Comparison of ENCODE assay signal across 18 cellular contexts in the genomic region with DNA sequence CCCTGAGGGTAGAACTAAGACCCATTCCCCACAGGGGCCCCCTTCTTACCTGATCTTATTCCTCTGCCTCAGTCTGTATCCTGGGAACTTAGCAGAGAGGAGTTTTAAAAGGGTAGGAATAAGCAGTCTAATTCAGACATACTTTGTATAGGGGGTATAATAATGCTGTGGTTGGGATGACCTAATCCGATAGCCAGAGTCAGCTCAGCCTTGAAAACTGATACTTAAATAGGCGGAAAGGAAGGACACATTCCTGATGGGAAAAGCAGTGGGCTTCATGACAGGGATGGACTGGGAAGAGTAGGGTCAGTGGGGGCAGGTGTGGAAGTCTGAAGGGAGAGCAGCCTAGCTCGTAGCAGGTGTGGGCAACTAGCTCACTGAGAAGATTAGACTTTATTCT. TPM values are rescaled to one million over a fixed set of nuclear protein-coding genes. Genes with fewer than 3 reads are reported as not detected.
DNase-seq lines count a peak whose midpoint lies in the region; ATAC-seq, FAIRE-seq and TF ChIP-seq lines count a peak whose summit lies in the region.
"Had no signal": no experiment of that assay in that cellular context is flagged by ENCODE, and none has a peak within 500 bp of the region (broad histone marks: within the 10 kb centered on the region; RNA-seq: fewer than 3 reads in every experiment).

No MANE protein-coding gene starts in this region.

- H3K9me1 ChIP-seq in endothelial cell of umbilical vein (replicated peaks; ENCODE audit: control insufficient read depth, extremely low read depth, insufficient read depth, low read length): no peaks in the 10 kb centered on the region

- no peak for ATAC-seq in gastrocnemius medialis

- H4K20me1 ChIP-seq in endothelial cell of umbilical vein (replicated peaks; ENCODE audit: control insufficient read depth, extremely low read depth, insufficient read depth, low read length): no peaks in the 10 kb centered on the region

- no peak overlapping the region for H2AFZ ChIP-seq in endothelial cell of umbilical vein (ENCODE audit: low read depth, low read length)
- H2AFZ ChIP-seq: PC-9 had no signal

- peak; percentile 47 for FAIRE-seq in endothelial cell of umbilical vein (lab: Jason Lieb, UNC)
- FAIRE-seq: D721Med had no signal

- TF ChIP-seq CTCF in endothelial cell of umbilical vein (IDR thresholded peaks at IDR 0.05; ENCODE audit: extremely low read depth in 1 of 2, insufficient read depth in 1 of 2, low read depth in 1 of 2, low read length in 2 of 2) (no peak), gastrocnemius medialis (IDR thresholded peaks at IDR 0.05 in 4 of 5, conservative IDR thresholded peaks at IDR 0.05 in 1 of 5) (no peak)

- H3K27me3 ChIP-seq in endothelial cell of umbilical vein (ENCODE audit: control insufficient read depth in 2 of 2, insufficient read depth in 2 of 2, low read length in 2 of 2): no peaks in the 10 kb centered on the region
- H3K27me3 ChIP-seq in gastrocnemius medialis: no peaks in the 10 kb centered on the region

- TF ChIP-seq POLR2A in endothelial cell of umbilical vein (IDR thresholded peaks at IDR 0.05; ENCODE audit: low read depth, low read length) (no peak), gastrocnemius medialis (IDR thresholded peaks at IDR 0.05) (no peak)

- CTCF ChIA-PET in endothelial cell of umbilical vein (lab: Charles Lee): interaction anchor here (1.0 to 7.5 kb wide), 22 partner anchors 8 to 653 kb away, joined by 3 to 233 read pairs (median 14); a partner anchor contains a TSS

- H3K36me3 ChIP-seq in endothelial cell of umbilical vein (ENCODE audit: control insufficient read depth in 2 of 2, extremely low read depth in 1 of 2, insufficient read depth in 2 of 2, low read length in 2 of 2) (peaks cover 15 to 26% of the 10 kb centered on the region in 2 experiments), gastrocnemius medialis (peaks cover 0 to 39% of the 10 kb centered on the region in 2 donors)

- no TSS peak for BruUV-seq in endothelial cell of umbilical vein (replicated peaks; lab: Mats Ljungman, UMichigan)

- POLR2A ChIA-PET in endothelial cell of umbilical vein (lab: Charles Lee): interaction anchor here (1.1 to 1.8 kb wide), 3 partner anchors 15 to 61 kb away, joined by 3 to 6 read pairs (median 3); no protein-coding TSS in a partner anchor

- in situ Hi-C loops in gastrocnemius medialis (cut with MboI; ENCODE audit: low sequenced_read_pairs in 4 of 4): loop anchor here (5.0 to 25.0 kb wide), 6 partner anchors 66 to 441 kb away; a partner anchor contains a TSS

- no peaks in the 10 kb centered on the region for H3K9me3 ChIP-seq in endothelial cell of umbilical vein (replicated peaks; ENCODE audit: control insufficient read depth, insufficient read depth, low read length)
- H3K9me3 ChIP-seq in gastrocnemius medialis: no peaks in the 10 kb centered on the region
- H3K9me3 ChIP-seq: prostate gland had no signal

- H3K4me1 ChIP-seq in endothelial cell of umbilical vein (ENCODE audit: control insufficient read depth, extremely low read depth, insufficient read depth, low read length) (peaks cover 6% of the 10 kb centered on the region), gastrocnemius medialis (peaks cover 40 to 78% of the 10 kb centered on the region in 2 donors)
- H3K4me1 ChIP-seq: prostate gland had no signal

- H3K27ac ChIP-seq in endothelial cell of umbilical vein (ENCODE audit: insufficient read depth, low read depth, low read length) (no peak overlapping the region), gastrocnemius medialis (peak overlapping the region; percentile 83 to 95 (median 90))
- H3K27ac ChIP-seq: PC-9 had no signal

- peaks cover 59% of the 10 kb centered on the region for H3K79me2 ChIP-seq in endothelial cell of umbilical vein (ENCODE audit: control insufficient read depth, insufficient read depth, low read length)

- TF ChIP-seq RAD21 in Ishikawa (IDR thresholded peaks at IDR 0.05; ENCODE audit: low read depth): 0 out of 2 replicates have a peak, but pooled peaks have one; percentile 2

- DNase-seq in A172 (ENCODE audit: low spot score) (peak; percentile 8), endothelial cell of umbilical vein (ENCODE audit: low read depth, low spot score) (no peak), gastrocnemius medialis (no peak), HT-29 (ENCODE audit: low spot score) (no peak), NCI-H524 (lab: John Stamatoyannopoulos, UW) (no peak)
- DNase-seq in activated effector memory CD4-positive, alpha-beta T cell treated with anti-CD3 and anti-CD28 coated beads, Interleukin-2, amount 50 U/mL, for 16 hours: no peak
- DNase-seq in activated CD4-positive, alpha-beta T cell treated with anti-CD3 and anti-CD28 coated beads for 1 hour: no peak
- DNase-seq: activated CD4-positive, CD25-positive, alpha-beta regulatory T cell; activated naive CD4-positive, alpha-beta T cell treated with Interleukin-2 at 50 U/mL for 16 hours; central memory CD4-positive, alpha-beta T cell; H9; NCI-H1436 treated with DMSO at 0.1 percent for 48 hours; PC-9; stimulated activated CD4-positive, alpha-beta T cell treated with anti-CD3 and anti-CD28 coated beads, Interleukin-1b, Interleukin-23, amount 100 ng/mL, for 48 hours; T-helper 1 cell had no signal

- no peak overlapping the region for H3K4me2 ChIP-seq in endothelial cell of umbilical vein (ENCODE audit: insufficient read depth, low read length)
- H3K4me2 ChIP-seq: PC-9 had no signal

- intact Hi-C loops in endothelial cell of umbilical vein (cut with micrococcal nuclease) (loop anchor here (2.0 kb wide), 1 partner anchor 34 kb away; no protein-coding TSS in a partner anchor), gastrocnemius medialis (cut with DNase I; ENCODE audit: low total_unique reads) (loop anchor here (2.0 to 10.0 kb wide), 2 partner anchors 268 to 436 kb away; no protein-coding TSS in a partner anchor)

- dilution Hi-C loops in endothelial cell of umbilical vein (cut with MboI; ENCODE audit: extremely low pct_ligation_motif_present, low sequenced_read_pairs): no loop called here

- TF ChIP-seq EP300 in Ishikawa (IDR thresholded peaks at IDR 0.05; ENCODE audit: borderline replicate concordance): no peak

- no peak overlapping the region for H3K4me3 ChIP-seq in endothelial cell of umbilical vein (replicated peaks in 1 of 3; ENCODE audit: insufficient read depth in 1 of 3, low read depth in 1 of 3, low read length in 3 of 3)
- no peak overlapping the region for H3K4me3 ChIP-seq in gastrocnemius medialis
- H3K4me3 ChIP-seq: PC-9, prostate gland had no signal

- H3K9ac ChIP-seq in endothelial cell of umbilical vein (replicated peaks; ENCODE audit: extremely low read depth, insufficient read depth, low read length): no peak overlapping the region

TF ChIP-seq in endothelial cell of umbilical vein, 7 proteins besides CTCF, POLR2A, EP300 and RAD21:
- no peak for TF ChIP-seq EZH2 (IDR thresholded peaks at IDR 0.05; ENCODE audit: borderline replicate concordance, low read depth, low read length, severe bottlenecking)
- TF ChIP-seq POLR2AphosphoS5 (IDR thresholded peaks at IDR 0.05; ENCODE audit: insufficient read depth, low read depth, low read length): no peak
- no peak for TF ChIP-seq GATA2 (IDR thresholded peaks at IDR 0.05; ENCODE audit: insufficient read depth, insufficient read length, low read depth, low read length)
- TF ChIP-seq MYC (IDR thresholded peaks at IDR 0.05; ENCODE audit: low read depth, low read length): no peak
- TF ChIP-seq, protein P1, sequence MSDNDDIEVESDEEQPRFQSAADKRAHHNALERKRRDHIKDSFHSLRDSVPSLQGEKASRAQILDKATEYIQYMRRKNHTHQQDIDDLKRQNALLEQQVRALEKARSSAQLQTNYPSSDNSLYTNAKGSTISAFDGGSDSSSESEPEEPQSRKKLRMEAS (IDR thresholded peaks at IDR 0.05; ENCODE audit: insufficient read depth, insufficient read length): no peak
- no peak for TF ChIP-seq FOS (IDR thresholded peaks at IDR 0.05; ENCODE audit: borderline replicate concordance, insufficient read depth, low read length)
- no peak for TF ChIP-seq JUN (IDR thresholded peaks at IDR 0.05; ENCODE audit: borderline replicate concordance, insufficient read depth, insufficient read length, low read depth)

RNA-seq across cellular contexts. Expression of a gene that starts 52.2 kb away (rescaled TPM):
- total RNA-seq in A172 (2014; rRNA removed; shearing (Covaris generic)): 11.3 and 15.1 TPM in 2 replicates
- total RNA-seq in endothelial cell of umbilical vein (22.5 and 25.3 TPM in 2 replicates), gastrocnemius medialis (100 to 1,000 TPM in 1 of 4 donors, 10 to 100 TPM in 3; 48.1 to 108 (median 65.4) TPM)
- 26.4 and 28.3 TPM in 2 replicates for polyA plus RNA-seq in endothelial cell of umbilical vein
- polyA plus RNA-seq in endothelial cell of umbilical vein (2011; cell fraction: cytosol; rRNA removed): 11.6 and 14.0 TPM in 2 replicates
- polyA plus RNA-seq in endothelial cell of umbilical vein (2011; cell fraction: nucleus; rRNA removed): 62.3 and 67.8 TPM in 2 replicates
- 17.7 and 24.7 TPM in 2 replicates for polyA plus RNA-seq in endothelial cell of umbilical vein (2012)
- polyA minus RNA-seq in endothelial cell of umbilical vein: 15.6 and 21.2 TPM in 2 replicates
- polyA minus RNA-seq in endothelial cell of umbilical vein (2011; cell fraction: cytosol; rRNA and poly(A)+ RNA removed): 12.4 TPM
- 12.0 and 14.4 TPM in 2 replicates for polyA minus RNA-seq in endothelial cell of umbilical vein (2011; cell fraction: nucleus; rRNA and poly(A)+ RNA removed)
- 7.7 and 7.9 TPM in 2 replicates for total RNA-seq in HT-29 (2014; rRNA removed; shearing (Covaris generic))
